In the genomic region with DNA sequence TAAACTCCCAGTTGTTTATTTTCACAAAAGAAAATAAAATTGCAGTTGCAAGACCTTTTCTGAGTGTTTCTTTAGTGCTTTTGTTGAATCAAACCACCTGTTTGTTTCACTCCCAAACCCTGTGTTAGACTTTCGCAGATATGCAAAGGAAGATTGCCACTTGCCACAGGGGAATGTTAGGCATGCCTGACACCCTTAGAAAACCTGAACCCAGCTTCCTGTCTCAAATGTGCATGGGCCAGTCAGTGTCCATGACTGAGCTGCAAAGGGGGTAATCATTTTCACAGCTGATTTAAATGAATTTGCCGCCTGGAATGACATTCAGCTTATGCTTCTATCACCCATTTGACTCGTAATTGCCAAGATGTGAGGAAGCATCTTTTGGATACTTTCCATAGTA, we compare ENCODE assay signal across 11 cellular contexts. TPM values are rescaled to one million over a fixed set of nuclear protein-coding genes. Genes with fewer than 3 reads are reported as not detected.
DNase-seq lines count a peak whose midpoint lies in the region; ATAC-seq and TF ChIP-seq lines count a peak whose summit lies in the region.
"Had no signal": no experiment of that assay in that cellular context is flagged by ENCODE, and none has a peak within 500 bp of the region (broad histone marks: within the 10 kb centered on the region; RNA-seq: fewer than 3 reads in every experiment).

No MANE protein-coding gene starts in this region.

- POLR2A ChIA-PET in activated CD8-positive, alpha-beta T cell treated with anti-CD3 and anti-CD28 coated beads, Interleukin-2, amount 10 ng/mL, durations not matched to agents 7 days and 5 days (lab: Charles Lee): interaction anchor here (1.0 to 2.7 kb wide), 4 partner anchors 9 to 101 kb away, joined by 3 to 26 read pairs (median 9); a partner anchor contains a TSS

- DNase-seq in T-helper 1 cell: no peak
- DNase-seq in activated CD8-positive, alpha-beta T cell treated with anti-CD3 and anti-CD28 coated beads, Interleukin-2, amount 10 ng/mL, durations not matched to agents 7 days and 5 days: no peak
- no peak for DNase-seq in progenitor cell of endocrine pancreas (ENCODE audit: low spot score, unreplicated experiment)
- DNase-seq in cerebellar nuclear complex (lab: John Stamatoyannopoulos, UW): no peak
- no peak for DNase-seq in NCI-H1092 (lab: John Stamatoyannopoulos, UW)
- DNase-seq in EL: no peak
- DNase-seq: brain microvascular endothelial cell, NCI-H774, upper lobe of right lung had no signal

- peak; percentile 75 for ATAC-seq in HG02588 (IDR thresholded peaks at IDR 0.05; ENCODE audit: unreplicated experiment)
- ATAC-seq in activated CD8-positive, alpha-beta T cell treated with anti-CD3 and anti-CD28 coated beads, Interleukin-2, amount 10 ng/mL, durations not matched to agents 7 days and 5 days: no peak

- peaks cover 26% of the 10 kb centered on the region for H3K4me1 Mint-ChIP-seq in T-helper 1 cell treated with Interleukin-12 subunit alpha and Interleukin-12 subunit beta and Interleukin-4 antibody, amounts not matched to agents 30 μg/mL and 1 μg/mL, for 36 hours (ENCODE audit: low read depth)
- H3K4me1 Mint-ChIP-seq in activated CD8-positive, alpha-beta T cell treated with anti-CD3 and anti-CD28 coated beads, Interleukin-2, amount 10 ng/mL, durations not matched to agents 7 days and 5 days (ENCODE audit: low read depth): peaks cover 39% of the 10 kb centered on the region
- H3K4me1 Mint-ChIP-seq in progenitor cell of endocrine pancreas (ENCODE audit: low read depth): no peaks in the 10 kb centered on the region

- peaks cover 25% of the 10 kb centered on the region for H3K36me3 Mint-ChIP-seq in T-helper 1 cell treated with Interleukin-12 subunit alpha and Interleukin-12 subunit beta and Interleukin-4 antibody, amounts not matched to agents 30 μg/mL and 1 μg/mL, for 36 hours (ENCODE audit: low read depth)
- H3K36me3 Mint-ChIP-seq in activated CD8-positive, alpha-beta T cell treated with anti-CD3 and anti-CD28 coated beads, Interleukin-2, amount 10 ng/mL, durations not matched to agents 7 days and 5 days (ENCODE audit: low read depth): peaks cover 32% of the 10 kb centered on the region
- peaks cover 17% of the 10 kb centered on the region for H3K36me3 Mint-ChIP-seq in progenitor cell of endocrine pancreas (ENCODE audit: insufficient read depth)

- H3K27me3 Mint-ChIP-seq in T-helper 1 cell treated with Interleukin-12 subunit alpha and Interleukin-12 subunit beta and Interleukin-4 antibody, amounts not matched to agents 30 μg/mL and 1 μg/mL, for 36 hours (ENCODE audit: low read depth): peaks cover 2% of the 10 kb centered on the region
- H3K27me3 Mint-ChIP-seq in activated CD8-positive, alpha-beta T cell treated with anti-CD3 and anti-CD28 coated beads, Interleukin-2, amount 10 ng/mL, durations not matched to agents 7 days and 5 days (ENCODE audit: low read depth): no peaks in the 10 kb centered on the region
- no peaks in the 10 kb centered on the region for H3K27me3 Mint-ChIP-seq in progenitor cell of endocrine pancreas

- H3K4me3 Mint-ChIP-seq in T-helper 1 cell treated with Interleukin-12 subunit alpha and Interleukin-12 subunit beta and Interleukin-4 antibody, amounts not matched to agents 30 μg/mL and 1 μg/mL, for 36 hours: peak overlapping the region; percentile 79
- H3K4me3 Mint-ChIP-seq in activated CD8-positive, alpha-beta T cell treated with anti-CD3 and anti-CD28 coated beads, Interleukin-2, amount 10 ng/mL, durations not matched to agents 7 days and 5 days: peak overlapping the region; percentile 62
- no peak overlapping the region for H3K4me3 Mint-ChIP-seq in progenitor cell of endocrine pancreas (ENCODE audit: low read depth)

- H3K27ac Mint-ChIP-seq in T-helper 1 cell treated with Interleukin-12 subunit alpha and Interleukin-12 subunit beta and Interleukin-4 antibody, amounts not matched to agents 30 μg/mL and 1 μg/mL, for 36 hours: peak overlapping the region; percentile 22
- H3K27ac Mint-ChIP-seq in activated CD8-positive, alpha-beta T cell treated with anti-CD3 and anti-CD28 coated beads, Interleukin-2, amount 10 ng/mL, durations not matched to agents 7 days and 5 days: peak overlapping the region; percentile 78
- peak overlapping the region; percentile 67 for H3K27ac Mint-ChIP-seq in progenitor cell of endocrine pancreas

- H3K9me3 Mint-ChIP-seq in T-helper 1 cell treated with Interleukin-12 subunit alpha and Interleukin-12 subunit beta and Interleukin-4 antibody, amounts not matched to agents 30 μg/mL and 1 μg/mL, for 36 hours: no peaks in the 10 kb centered on the region
- H3K9me3 Mint-ChIP-seq in activated CD8-positive, alpha-beta T cell treated with anti-CD3 and anti-CD28 coated beads, Interleukin-2, amount 10 ng/mL, durations not matched to agents 7 days and 5 days (ENCODE audit: insufficient read depth): no peaks in the 10 kb centered on the region
- no peaks in the 10 kb centered on the region for H3K9me3 Mint-ChIP-seq in progenitor cell of endocrine pancreas (ENCODE audit: low read depth)

- CTCF ChIA-PET in activated CD8-positive, alpha-beta T cell treated with anti-CD3 and anti-CD28 coated beads, Interleukin-2, amount 10 ng/mL, durations not matched to agents 7 days and 5 days (lab: Charles Lee): interaction anchor here (0.7 to 2.8 kb wide), 4 partner anchors 10 to 385 kb away, joined by 3 to 49 read pairs (median 6); no protein-coding TSS in a partner anchor

- TF ChIP-seq CTCF in progenitor cell of endocrine pancreas (IDR thresholded peaks at IDR 0.05; ENCODE audit: unreplicated experiment): no peak

RNA-seq across cellular contexts. Expression of a gene that starts 17.5 kb away (rescaled TPM):
- total RNA-seq in activated CD8-positive, alpha-beta T cell treated with anti-CD3 and anti-CD28 coated beads, Interleukin-2, amount 10 ng/mL, durations not matched to agents 7 days and 5 days: 100 to 1,000 TPM; 100 to 102 TPM
- 64.2 and 65.5 TPM in 2 replicates for total RNA-seq in progenitor cell of endocrine pancreas

RNA-seq across cellular contexts. Expression of a gene that starts 44.0 kb away (rescaled TPM):
- total RNA-seq in activated CD8-positive, alpha-beta T cell treated with anti-CD3 and anti-CD28 coated beads, Interleukin-2, amount 10 ng/mL, durations not matched to agents 7 days and 5 days: 10 to 100 TPM; 27.8 to 28.4 TPM
- total RNA-seq in progenitor cell of endocrine pancreas: 22.8 and 23.1 TPM in 2 replicates

RNA-seq across cellular contexts. Expression of a gene that starts 44.2 kb away (rescaled TPM):
- 10 to 100 TPM; 14.4 to 19.9 TPM for total RNA-seq in activated CD8-positive, alpha-beta T cell treated with anti-CD3 and anti-CD28 coated beads, Interleukin-2, amount 10 ng/mL, durations not matched to agents 7 days and 5 days
- 23.3 and 25.6 TPM in 2 replicates for total RNA-seq in progenitor cell of endocrine pancreas

Comparison
In these comparisons a context has a peak if more than half of its experiments do, and no peak if none do; other contexts are left out.
1. H3K27ac Mint-ChIP-seq: peak in every context shown above with its lines; median percentile 78 in activated CD8-positive, alpha-beta T cell treated with anti-CD3 and anti-CD28 coated beads, Interleukin-2, amount 10 ng/mL, durations not matched to agents 7 days and 5 days; 67 in progenitor cell of endocrine pancreas; 22 in T-helper 1 cell treated with Interleukin-12 subunit alpha and Interleukin-12 subunit beta and Interleukin-4 antibody, amounts not matched to agents 30 μg/mL and 1 μg/mL, for 36 hours.